Comparison of ENCODE assay signal across 42 cellular contexts in the genomic region with DNA sequence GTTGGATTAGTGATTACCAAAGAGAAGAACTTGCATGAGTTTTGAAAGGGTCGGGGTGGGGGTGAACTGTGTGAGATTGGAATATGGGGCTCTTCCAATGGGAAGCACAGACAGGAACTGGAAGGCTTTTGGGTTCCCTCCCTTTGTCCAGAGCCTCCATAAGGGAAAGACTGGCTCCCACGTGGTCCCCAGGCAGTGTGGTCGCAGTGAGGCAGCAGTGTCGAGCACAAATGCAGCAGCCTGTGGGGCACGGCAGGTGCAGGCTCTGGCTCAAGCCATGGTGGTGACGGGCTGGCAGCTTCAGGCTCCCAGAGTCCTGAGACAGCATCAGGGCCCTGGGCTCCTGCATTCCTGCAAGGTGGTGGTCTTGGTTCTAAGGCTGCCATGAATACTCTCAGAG. TPM values are rescaled to one million over a fixed set of nuclear protein-coding genes. Genes with fewer than 3 reads are reported as not detected.
"Had no signal": no experiment of that assay in that cellular context is flagged by ENCODE, and none has a peak within 500 bp of the region (broad histone marks: within the 10 kb centered on the region; RNA-seq: fewer than 3 reads in every experiment).

No MANE protein-coding gene starts in this region.

- H3K27ac Mint-ChIP-seq: activated naive CD4-positive, alpha-beta T cell treated with anti-CD3 and anti-CD28 coated beads for 36 hours; activated naive CD4-positive, alpha-beta T cell treated with anti-CD3 and anti-CD28 coated beads, Interleukin-2, amount 10 ng/mL, durations not matched to agents 7 days and 5 days; activated naive CD4-positive, alpha-beta T cell treated with anti-CD3 and anti-CD28 coated beads, Interleukin-2, amount 50 U/mL, for 24 hours; activated naive CD4-positive, alpha-beta T cell treated with anti-CD3 and anti-CD28 coated beads, Interleukin-2, amount 50 U/mL, for 72 hours; activated naive CD8-positive, alpha-beta T cell; activated naive CD8-positive, alpha-beta T cell treated with anti-CD3 and anti-CD28 coated beads for 36 hours; activated naive CD8-positive, alpha-beta T cell treated with anti-CD3 and anti-CD28 coated beads, Interleukin-2, amount 10 ng/mL, durations not matched to agents 7 days and 5 days; activated naive CD8-positive, alpha-beta T cell treated with anti-CD3 and anti-CD28 coated beads, Interleukin-2, amount 50 U/mL, for 24 hours; activated T-cell treated with anti-CD3 and anti-CD28 coated beads, Interleukin-2, amount 50 U/mL, for 24 hours; activated T-cell treated with anti-CD3 and anti-CD28 coated beads, Interleukin-2, amount 50 U/mL, for 72 hours; activated T-helper 1 cell treated with anti-CD3 and anti-CD28 coated beads, Interleukin-12 subunit alpha, Interleukin-12 subunit beta, Interleukin-2, Interleukin-4 antibody, amounts not matched to agents 30 ng/mL and 10 ng/mL and 1 ng/mL, durations not matched to agents 14 hours and 24 hours and 36 hours; activated T-helper 17 cell treated with anti-CD3 and anti-CD28 coated beads, Interleukin-2, amount 50 U/mL, for 72 hours; activated T-helper 2 cell treated with anti-CD3 and anti-CD28 coated beads, Interferon-gamma antibody, Interleukin-2, Interleukin-4, amounts not matched to agents 10 μg/mL and 5 μg/mL and 100 μg/mL, durations not matched to agents 14 hours and 24 hours and 36 hours; brain had no signal

- H3K4me1 ChIP-seq: adrenal gland, ascending aorta, body of pancreas, breast epithelium had no signal

- H3K9me3 Mint-ChIP-seq: activated naive CD4-positive, alpha-beta T cell treated with anti-CD3 and anti-CD28 coated beads for 36 hours; activated naive CD4-positive, alpha-beta T cell treated with anti-CD3 and anti-CD28 coated beads, Interleukin-2, amount 10 ng/mL, durations not matched to agents 7 days and 5 days; activated naive CD4-positive, alpha-beta T cell treated with anti-CD3 and anti-CD28 coated beads, Interleukin-2, amount 50 U/mL, for 24 hours; activated naive CD4-positive, alpha-beta T cell treated with anti-CD3 and anti-CD28 coated beads, Interleukin-2, amount 50 U/mL, for 72 hours; activated naive CD8-positive, alpha-beta T cell treated with anti-CD3 and anti-CD28 coated beads for 36 hours; activated naive CD8-positive, alpha-beta T cell treated with anti-CD3 and anti-CD28 coated beads, Interleukin-2, amount 10 ng/mL, durations not matched to agents 7 days and 5 days; activated naive CD8-positive, alpha-beta T cell treated with anti-CD3 and anti-CD28 coated beads, Interleukin-2, amount 50 U/mL, for 24 hours; activated T-cell treated with anti-CD3 and anti-CD28 coated beads, Interleukin-2, amount 50 U/mL, for 24 hours; activated T-cell treated with anti-CD3 and anti-CD28 coated beads, Interleukin-2, amount 50 U/mL, for 4 hours; activated T-cell treated with anti-CD3 and anti-CD28 coated beads, Interleukin-2, amount 50 U/mL, for 72 hours; activated T-helper 1 cell treated with anti-CD3 and anti-CD28 coated beads, Interleukin-12 subunit alpha, Interleukin-12 subunit beta, Interleukin-2, Interleukin-4 antibody, amounts not matched to agents 30 ng/mL and 10 ng/mL and 1 ng/mL, durations not matched to agents 14 hours and 24 hours and 36 hours; activated T-helper 17 cell treated with anti-CD3 and anti-CD28 coated beads, Interleukin-2, amount 50 U/mL, for 72 hours; activated T-helper 2 cell treated with anti-CD3 and anti-CD28 coated beads, Interferon-gamma antibody, Interleukin-2, Interleukin-4, amounts not matched to agents 10 μg/mL and 5 μg/mL and 100 μg/mL, durations not matched to agents 14 hours and 24 hours and 36 hours; central memory CD8-positive, alpha-beta T cell had no signal

- H3K36me3 Mint-ChIP-seq: activated naive CD4-positive, alpha-beta T cell treated with anti-CD3 and anti-CD28 coated beads, Interleukin-2, amount 10 ng/mL, durations not matched to agents 7 days and 5 days; activated naive CD4-positive, alpha-beta T cell treated with anti-CD3 and anti-CD28 coated beads, Interleukin-2, amount 50 U/mL, for 72 hours; activated naive CD8-positive, alpha-beta T cell treated with anti-CD3 and anti-CD28 coated beads, Interleukin-2, amount 10 ng/mL, durations not matched to agents 7 days and 5 days; brain had no signal

- H3K27me3 ChIP-seq: adrenal gland, ascending aorta, body of pancreas, brain microvascular endothelial cell, cardiac muscle cell had no signal

- H3K4me1 Mint-ChIP-seq: activated naive CD4-positive, alpha-beta T cell treated with anti-CD3 and anti-CD28 coated beads, Interleukin-2, amount 10 ng/mL, durations not matched to agents 7 days and 5 days; activated naive CD4-positive, alpha-beta T cell treated with anti-CD3 and anti-CD28 coated beads, Interleukin-2, amount 50 U/mL, for 24 hours; activated naive CD8-positive, alpha-beta T cell treated with anti-CD3 and anti-CD28 coated beads for 36 hours; activated naive CD8-positive, alpha-beta T cell treated with anti-CD3 and anti-CD28 coated beads, Interleukin-2, amount 10 ng/mL, durations not matched to agents 7 days and 5 days; activated naive CD8-positive, alpha-beta T cell treated with anti-CD3 and anti-CD28 coated beads, Interleukin-2, amount 50 U/mL, for 24 hours; activated T-helper 17 cell treated with anti-CD3 and anti-CD28 coated beads, Interleukin-2, amount 50 U/mL, for 72 hours; brain; central memory CD8-positive, alpha-beta T cell had no signal

- H3K4me3 Mint-ChIP-seq: activated naive CD4-positive, alpha-beta T cell treated with anti-CD3 and anti-CD28 coated beads for 36 hours; activated naive CD4-positive, alpha-beta T cell treated with anti-CD3 and anti-CD28 coated beads, Interleukin-2, amount 10 ng/mL, durations not matched to agents 7 days and 5 days; activated naive CD4-positive, alpha-beta T cell treated with anti-CD3 and anti-CD28 coated beads, Interleukin-2, amount 50 U/mL, for 24 hours; activated naive CD8-positive, alpha-beta T cell; activated naive CD8-positive, alpha-beta T cell treated with anti-CD3 and anti-CD28 coated beads for 36 hours; activated naive CD8-positive, alpha-beta T cell treated with anti-CD3 and anti-CD28 coated beads, Interleukin-2, amount 10 ng/mL, durations not matched to agents 7 days and 5 days; activated naive CD8-positive, alpha-beta T cell treated with anti-CD3 and anti-CD28 coated beads, Interleukin-2, amount 50 U/mL, for 24 hours; activated T-cell treated with anti-CD3 and anti-CD28 coated beads, Interleukin-2, amount 50 U/mL, for 24 hours; activated T-cell treated with anti-CD3 and anti-CD28 coated beads, Interleukin-2, amount 50 U/mL, for 4 hours; activated T-cell treated with anti-CD3 and anti-CD28 coated beads, Interleukin-2, amount 50 U/mL, for 72 hours; activated T-helper 1 cell treated with anti-CD3 and anti-CD28 coated beads, Interleukin-12 subunit alpha, Interleukin-12 subunit beta, Interleukin-2, Interleukin-4 antibody, amounts not matched to agents 30 ng/mL and 10 ng/mL and 1 ng/mL, durations not matched to agents 14 hours and 24 hours and 36 hours; activated T-helper 17 cell treated with anti-CD3 and anti-CD28 coated beads, Interleukin-2, amount 50 U/mL, for 72 hours; brain; central memory CD8-positive, alpha-beta T cell had no signal

- DNase-seq: activated effector memory CD4-positive, alpha-beta T cell treated with anti-CD3 and anti-CD28 coated beads, Interleukin-2, amount 50 U/mL, for 16 hours; activated effector memory CD4-positive, alpha-beta T cell treated with Interleukin-2 at 50 U/mL for 16 hours; activated gamma-delta T cell; activated gamma-delta T cell treated with Interleukin-2 at 50 U/mL for 16 hours; activated naive CD4-positive, alpha-beta T cell; activated naive CD4-positive, alpha-beta T cell treated with anti-CD3 and anti-CD28 coated beads for 36 hours; activated naive CD4-positive, alpha-beta T cell treated with anti-CD3 and anti-CD28 coated beads, Interleukin-2, amount 10 ng/mL, durations not matched to agents 7 days and 5 days; activated naive CD4-positive, alpha-beta T cell treated with anti-CD3 and anti-CD28 coated beads, Interleukin-2, amount 50 U/mL, for 16 hours; activated naive CD4-positive, alpha-beta T cell treated with Interleukin-2 at 50 U/mL for 16 hours; activated naive CD8-positive, alpha-beta T cell treated with anti-CD3 and anti-CD28 coated beads for 36 hours; activated naive CD8-positive, alpha-beta T cell treated with anti-CD3 and anti-CD28 coated beads, Interleukin-2, amount 10 ng/mL, durations not matched to agents 7 days and 5 days; activated naive CD8-positive, alpha-beta T cell treated with anti-CD3 and anti-CD28 coated beads, Interleukin-2, amount 50 U/mL, for 24 hours; activated T-cell treated with anti-CD3 and anti-CD28 coated beads, Interleukin-2, amount 50 U/mL, for 1 hour; activated T-cell treated with anti-CD3 and anti-CD28 coated beads, Interleukin-2, amount 50 U/mL, for 24 hours; activated T-cell treated with anti-CD3 and anti-CD28 coated beads, Interleukin-2, amount 50 U/mL, for 4 hours; activated T-cell treated with anti-CD3 and anti-CD28 coated beads, Interleukin-2, amount 50 U/mL, for 48 hours; activated T-cell treated with anti-CD3 and anti-CD28 coated beads, Interleukin-2, amount 50 U/mL, for 72 hours; adrenal gland; amniotic stem cell; amygdala; anterior cingulate cortex; aorta; body of pancreas; brain microvascular endothelial cell; caudate nucleus; cerebellar nuclear complex had no signal

- H3K27ac ChIP-seq: adrenal gland, ascending aorta, body of pancreas, brain microvascular endothelial cell, breast epithelium, cardiac muscle cell had no signal

- H3K27me3 Mint-ChIP-seq: activated naive CD4-positive, alpha-beta T cell treated with anti-CD3 and anti-CD28 coated beads, Interleukin-2, amount 10 ng/mL, durations not matched to agents 7 days and 5 days; activated naive CD4-positive, alpha-beta T cell treated with anti-CD3 and anti-CD28 coated beads, Interleukin-2, amount 50 U/mL, for 24 hours; activated naive CD8-positive, alpha-beta T cell; activated naive CD8-positive, alpha-beta T cell treated with anti-CD3 and anti-CD28 coated beads for 36 hours; activated naive CD8-positive, alpha-beta T cell treated with anti-CD3 and anti-CD28 coated beads, Interleukin-2, amount 10 ng/mL, durations not matched to agents 7 days and 5 days; activated naive CD8-positive, alpha-beta T cell treated with anti-CD3 and anti-CD28 coated beads, Interleukin-2, amount 50 U/mL, for 24 hours; activated T-cell treated with anti-CD3 and anti-CD28 coated beads, Interleukin-2, amount 50 U/mL, for 24 hours; activated T-helper 17 cell treated with anti-CD3 and anti-CD28 coated beads, Interleukin-2, amount 50 U/mL, for 72 hours; central memory CD8-positive, alpha-beta T cell had no signal

- H3K9me3 ChIP-seq: adrenal gland, ascending aorta, body of pancreas, breast epithelium had no signal

RNA-seq across cellular contexts. Expression of gene VCX2, which starts 45.5 kb away (rescaled TPM):
- total RNA-seq: activated naive CD4-positive, alpha-beta T cell treated with anti-CD3 and anti-CD28 coated beads for 36 hours; activated naive CD4-positive, alpha-beta T cell treated with anti-CD3 and anti-CD28 coated beads, Interleukin-2, amount 50 U/mL, for 72 hours; activated naive CD8-positive, alpha-beta T cell treated with anti-CD3 and anti-CD28 coated beads for 36 hours; activated naive CD8-positive, alpha-beta T cell treated with anti-CD3 and anti-CD28 coated beads, Interleukin-2, amount 10 ng/mL, durations not matched to agents 7 days and 5 days; activated T-cell treated with anti-CD3 and anti-CD28 coated beads, Interleukin-2, amount 50 U/mL, for 4 hours; activated T-cell treated with anti-CD3 and anti-CD28 coated beads, Interleukin-2, amount 50 U/mL, for 72 hours; activated T-helper 1 cell treated with anti-CD3 and anti-CD28 coated beads, Interleukin-12 subunit alpha, Interleukin-12 subunit beta, Interleukin-2, Interleukin-4 antibody, amounts not matched to agents 30 ng/mL and 10 ng/mL and 1 ng/mL, durations not matched to agents 14 hours and 24 hours and 36 hours; activated T-helper 17 cell treated with anti-CD3 and anti-CD28 coated beads, Interleukin-2, amount 50 U/mL, for 72 hours; activated T-helper 2 cell treated with anti-CD3 and anti-CD28 coated beads, Interferon-gamma antibody, Interleukin-2, Interleukin-4, amounts not matched to agents 10 μg/mL and 5 μg/mL and 100 μg/mL, durations not matched to agents 14 hours and 24 hours and 36 hours; adrenal gland; aorta; ascending aorta; astrocyte; body of pancreas; breast epithelium; bronchial epithelial cell; cardiac muscle cell; cardiac septum; cerebellum; chondrocyte had no signal
